In genomic region chr14:90419200-90419599, GRCh38 we compare ENCODE assay signal across 10 cellular contexts. TPM values are rescaled to one million over a fixed set of nuclear protein-coding genes. Genes with fewer than 3 reads are reported as not detected.
DNase-seq lines count a peak whose midpoint lies in the region; ATAC-seq, FAIRE-seq and TF ChIP-seq lines count a peak whose summit lies in the region.
"Had no signal": no experiment of that assay in that cellular context is flagged by ENCODE, and none has a peak within 500 bp of the region (broad histone marks: within the 10 kb centered on the region; RNA-seq: fewer than 3 reads in every experiment).

No MANE protein-coding gene starts in this region.

- intact Hi-C loops in K562 (cut with micrococcal nuclease): no loop called here
- intact Hi-C loops in kidney (cut with DNase I): no loop called here
- intact Hi-C loops in upper lobe of right lung (cut with DNase I): no loop called here

- POLR2A ChIA-PET in K562 (lab: Yijun Ruan, JAX): no interaction called here

- H3K9me3 ChIP-seq in K562 (replicated peaks; ENCODE audit: control insufficient read depth, insufficient read depth, low read depth, low read length) (no peaks in the 10 kb centered on the region), kidney (ENCODE audit: control insufficient read depth in 1 of 2, low read length in 2 of 2) (no peaks in the 10 kb centered on the region), upper lobe of right lung (no peaks in the 10 kb centered on the region), endodermal cell (ENCODE audit: control insufficient read depth, low read length) (peaks cover 4% of the 10 kb centered on the region)

- no peak overlapping the region for H3K27ac Mint-ChIP-seq in endodermal cell
- H3K27ac Mint-ChIP-seq: activated naive CD8-positive, alpha-beta T cell; B cell had no signal

- no peak overlapping the region for H2AFZ ChIP-seq in K562 (ENCODE audit: low read depth, low read length)

- no peak for TF ChIP-seq POLR2A in K562 (conservative IDR thresholded peaks at IDR 0.05)

- no peaks in the 10 kb centered on the region for H3K9me1 ChIP-seq in K562 (ENCODE audit: control insufficient read depth, insufficient read depth, low read length)

- H3K36me3 ChIP-seq in K562 (ENCODE audit: control insufficient read depth, insufficient read depth, low read length) (no peaks in the 10 kb centered on the region), kidney (ENCODE audit: control insufficient read depth in 1 of 2, insufficient read depth in 2 of 2, low read length in 2 of 2) (no peaks in the 10 kb centered on the region), upper lobe of right lung (no peaks in the 10 kb centered on the region), endodermal cell (ENCODE audit: control insufficient read depth, insufficient read depth, low read length) (no peaks in the 10 kb centered on the region)

- no peaks in the 10 kb centered on the region for H4K20me1 ChIP-seq in K562 (replicated peaks; ENCODE audit: control insufficient read depth, insufficient read depth, low read length)

- no peaks in the 10 kb centered on the region for H3K79me2 ChIP-seq in K562 (ENCODE audit: control insufficient read depth, insufficient read depth, low read length)

- H3K27me3 ChIP-seq in K562 (ENCODE audit: control insufficient read depth in 2 of 2, insufficient read depth in 2 of 2, low read length in 2 of 2): peaks cover 0 to 5% of the 10 kb centered on the region in 2 experiments; a peak in 2 of 5 replicates
- no peaks in the 10 kb centered on the region for H3K27me3 ChIP-seq in upper lobe of right lung
- H3K27me3 ChIP-seq in endodermal cell (ENCODE audit: control insufficient read depth, insufficient read depth, low read length, poor library complexity, severe bottlenecking): no peaks in the 10 kb centered on the region

- peaks cover 1% of the 10 kb centered on the region for H3K4me1 Mint-ChIP-seq in endodermal cell
- H3K4me1 Mint-ChIP-seq: B cell had no signal

- CTCF ChIA-PET in K562 (lab: Yijun Ruan, JAX; ENCODE audit: low intra/inter-chr PET ratio): no interaction called here

- in situ Hi-C loops in K562 (cut with MboI): no loop called here

- no peak for TF ChIP-seq RAD21 in K562 (CRISPR knock-in tag; conservative IDR thresholded peaks at IDR 0.05 in 1 of 2, IDR thresholded peaks at IDR 0.05 in 1 of 2)

- H3K4me3 Mint-ChIP-seq in endodermal cell: no peak overlapping the region
- H3K4me3 Mint-ChIP-seq: activated naive CD8-positive, alpha-beta T cell; B cell had no signal

- ATAC-seq in K562 (no peak), upper lobe of right lung (peak; percentile 53), HG02970 (IDR thresholded peaks at IDR 0.05; ENCODE audit: low FRiP score, unreplicated experiment) (no peak), GM19395 (IDR thresholded peaks at IDR 0.05; ENCODE audit: unreplicated experiment) (no peak)

- H3K4me3 ChIP-seq in K562 (no peak overlapping the region), kidney (ENCODE audit: low read length in 2 of 2) (no peak overlapping the region), upper lobe of right lung (no peak overlapping the region), endodermal cell (ENCODE audit: low read length) (no peak overlapping the region)

- DNase-seq in NCI-H2029 (lab: John Stamatoyannopoulos, UW) (peak; percentile 57), NCI-H2029 treated with DMSO at 0.1 percent for 48 hours (lab: John Stamatoyannopoulos, UW) (no peak), K562 (ENCODE audit: extremely low read depth in 1 of 4, low spot score in 3 of 4) (peak in 1 of 4 experiments; percentile 6), kidney (peak; percentile 92), upper lobe of right lung (no peak), endodermal cell (no peak)

- H3K9me3 Mint-ChIP-seq in endodermal cell: peaks cover 7% of the 10 kb centered on the region

- no peak overlapping the region for H3K4me2 ChIP-seq in K562 (ENCODE audit: insufficient read depth, low read length)

- TF ChIP-seq CTCF in K562 (IDR thresholded peaks at IDR 0.05 in 2 of 3, conservative IDR thresholded peaks at IDR 0.05 in 1 of 3; ENCODE audit: insufficient read depth in 2 of 3, low read depth in 1 of 3, low read length in 3 of 3): no peak
- no peak for TF ChIP-seq CTCF in kidney (IDR thresholded peaks at IDR 0.05; ENCODE audit: borderline replicate concordance, extremely low read depth, insufficient read depth)
- no peak for TF ChIP-seq CTCF in upper lobe of right lung (IDR thresholded peaks at IDR 0.05)
- no peak for TF ChIP-seq CTCF in endodermal cell (conservative IDR thresholded peaks at IDR 0.05)

- no peak overlapping the region for H3K27ac ChIP-seq in K562 (ENCODE audit: extremely low read depth, low read depth, low read length)
- H3K27ac ChIP-seq in kidney (ENCODE audit: low read depth in 2 of 2, low read length in 2 of 2): peak overlapping the region in 1 of 2 donors; percentile 61
- H3K27ac ChIP-seq in upper lobe of right lung: no peak overlapping the region
- H3K27ac ChIP-seq in endodermal cell (ENCODE audit: low read depth, low read length): no peak overlapping the region

- WGBS in K562 (ENCODE audit: insufficient coverage, low coverage, missing lambda C conversion rate): 6% methylated on average over 12 of the region's 12 CpGs
- WGBS in endodermal cell (ENCODE audit: insufficient coverage in 1 of 2, insufficient read length in 1 of 2), 2 experiments: 92 to 100% methylated on average over 7 to 12 of the region's 12 CpGs

- H3K9ac ChIP-seq in K562 (ENCODE audit: insufficient read depth in 1 of 2, low read depth in 2 of 2, low read length in 2 of 2) (no peak overlapping the region), kidney (ENCODE audit: low read length in 2 of 2) (peak overlapping the region in 1 of 2 donors; percentile 26), endodermal cell (ENCODE audit: extremely low read depth, low read length, poor library complexity, severe bottlenecking) (no peak overlapping the region)

- no peak for TF ChIP-seq EP300 in K562 (IDR thresholded peaks at IDR 0.05; ENCODE audit: low read length)

- BruUV-seq in K562 (replicated peaks; lab: Mats Ljungman, UMichigan): no TSS peak

- no peaks in the 10 kb centered on the region for H3K27me3 Mint-ChIP-seq in endodermal cell (ENCODE audit: insufficient read depth)
- H3K27me3 Mint-ChIP-seq: activated naive CD8-positive, alpha-beta T cell had no signal

- no peaks in the 10 kb centered on the region for H3K36me3 Mint-ChIP-seq in endodermal cell (ENCODE audit: low read depth)
- H3K36me3 Mint-ChIP-seq: activated naive CD8-positive, alpha-beta T cell had no signal

- FAIRE-seq in K562 (lab: Jason Lieb, UNC): no peak
- FAIRE-seq in kidney (lab: Jason Lieb, UNC): no peak

- H3K4me1 ChIP-seq in K562 (replicated peaks in 1 of 2; ENCODE audit: control insufficient read depth in 2 of 2, insufficient read depth in 2 of 2, low read length in 2 of 2) (no peaks in the 10 kb centered on the region), kidney (ENCODE audit: control insufficient read depth in 1 of 2, insufficient read depth in 1 of 2, low read depth in 1 of 2, low read length in 2 of 2) (no peaks in the 10 kb centered on the region), upper lobe of right lung (no peaks in the 10 kb centered on the region), endodermal cell (ENCODE audit: control insufficient read depth, insufficient read depth, low read length) (no peaks in the 10 kb centered on the region)

TF ChIP-seq in K562, 482 proteins besides CTCF, POLR2A, EP300 and RAD21:
- TF ChIP-seq NFIC (IDR thresholded peaks at IDR 0.05) (peak; percentile 60), YY1 (IDR thresholded peaks at IDR 0.05; ENCODE audit: borderline replicate concordance in 1 of 3, control insufficient read depth in 1 of 3, extremely low read depth in 1 of 3, insufficient read depth in 3 of 3, insufficient read length in 1 of 3, insufficient replicate concordance in 2 of 3, low read depth in 1 of 3, low read length in 2 of 3) (no peak)

RNA-seq across cellular contexts. Expression of gene CALM1, which starts 22.4 kb away (rescaled TPM):
- 62.1 and 139 TPM in 2 replicates for total RNA-seq in K562 (2011; cell fraction: chromatin; rRNA removed; ENCODE audit: low replicate concordance)
- total RNA-seq in K562 (2011; cell fraction: nucleolus; rRNA removed): 42.4 and 45.7 TPM in 2 replicates
- 60.5 and 80.2 TPM in 2 replicates for total RNA-seq in K562 (2011; cell fraction: nucleoplasm; rRNA removed)
- total RNA-seq in K562 (2014; rRNA removed) (256 and 290 TPM in 2 replicates), K562 (2014; rRNA removed; fragmentation: Illumina TruSeq; extraction: Trizol) (158 and 169 TPM in 2 replicates), K562 (2015; rRNA removed; fragmentation: Illumina TruSeq; extraction: Trizol) (139 and 148 TPM in 2 replicates), K562 (2021) (141 and 155 TPM in 2 replicates), kidney (328 TPM), upper lobe of right lung (477 TPM), endodermal cell (100 to 1,000 TPM; 423 to 503 TPM)
- polyA plus RNA-seq in K562 (2011; rRNA removed) (128 and 161 TPM in 2 replicates), K562 (2014; fragmentation: Illumina TruSeq; extraction: Trizol) (206 and 269 TPM in 2 replicates), K562 (2014; fragmentation: Nextera tagmentation; extraction: Ambion mirVana) (10 to 100 TPM; 48.0 to 85.7 TPM), K562 (2014; rRNA removed) (162 and 178 TPM in 2 replicates), kidney (ENCODE audit: insufficient read depth, low read depth, low replicate concordance) (469 TPM)
- polyA plus RNA-seq in K562 (2011; cell fraction: cytosol; rRNA removed): 77.4 and 107 TPM in 2 replicates
- 56.0 and 78.4 TPM in 2 replicates for polyA plus RNA-seq in K562 (2011; cell fraction: nucleus; rRNA removed)
- 143 and 146 TPM in 2 replicates for polyA plus RNA-seq in K562 (2012)
- 242 and 267 TPM in 2 replicates for polyA minus RNA-seq in K562 (2011; rRNA and poly(A)+ RNA removed)
- polyA minus RNA-seq in K562 (2011; cell fraction: cytosol; rRNA and poly(A)+ RNA removed): 56.8 and 84.7 TPM in 2 replicates
- 73.0 and 82.9 TPM in 2 replicates for polyA minus RNA-seq in K562 (2011; cell fraction: nucleus; rRNA and poly(A)+ RNA removed)
- 367 TPM for polyA plus RNA-seq in endodermal cell (2013, experiment 1 of 2)
- 378 TPM for polyA plus RNA-seq in endodermal cell (2013, experiment 2 of 2)

Comparison
In these comparisons a context has a peak if more than half of its experiments do, and no peak if none do; other contexts are left out.
1. DNase-seq: peak in NCI-H2029 (single experiment) and kidney (single experiment); none in NCI-H2029 treated with DMSO at 0.1 percent for 48 hours (single experiment), upper lobe of right lung (single experiment) and endodermal cell (single experiment).